Comparison of ENCODE assay signal across 13 cellular contexts in the genomic region with DNA sequence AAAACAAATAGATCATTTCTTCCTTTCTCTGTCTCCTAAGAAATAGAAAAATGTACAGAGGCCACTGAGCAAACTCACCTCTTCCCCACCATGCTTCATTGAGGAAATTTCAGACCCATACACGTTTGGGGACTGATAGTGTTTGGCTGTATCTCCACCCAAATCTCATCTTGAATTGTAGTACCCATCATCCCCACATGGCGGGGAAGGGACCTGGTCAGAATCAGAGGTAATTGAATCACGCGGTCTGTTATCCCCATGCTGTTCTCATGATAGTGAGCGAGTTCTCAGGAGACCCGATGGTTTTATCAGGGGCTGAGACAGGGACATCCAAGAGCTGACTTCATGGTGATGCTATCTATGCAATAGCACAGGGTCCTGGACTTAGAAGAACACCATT.
A peak's percentile ranks its signal among the peaks of the same experiment; 100 is the strongest.
DNase-seq lines count a peak whose midpoint lies in the region; ATAC-seq and TF ChIP-seq lines count a peak whose summit lies in the region.
"Had no signal": no experiment of that assay in that cellular context is flagged by ENCODE, and none has a peak within 500 bp of the region (broad histone marks: within the 10 kb centered on the region; RNA-seq: fewer than 3 reads in every experiment).

No MANE protein-coding gene starts in this region.

- H3K9me3 ChIP-seq in endodermal cell (ENCODE audit: control insufficient read depth, low read length) (no peaks in the 10 kb centered on the region), colonic mucosa (no peaks in the 10 kb centered on the region)

- H3K4me1 ChIP-seq in endodermal cell (ENCODE audit: control insufficient read depth, insufficient read depth, low read length), result no peaks in the 10 kb centered on the region
- H3K4me1 ChIP-seq in colonic mucosa, result no peaks in the 10 kb centered on the region

- H3K27me3 Mint-ChIP-seq in endodermal cell (ENCODE audit: insufficient read depth), result no peaks in the 10 kb centered on the region
- no peaks in the 10 kb centered on the region for H3K27me3 Mint-ChIP-seq in progenitor cell of endocrine pancreas
- H3K27me3 Mint-ChIP-seq: naive thymus-derived CD4-positive, alpha-beta T cell had no signal

- H3K9ac ChIP-seq in endodermal cell (ENCODE audit: extremely low read depth, low read length, poor library complexity, severe bottlenecking) (no peak overlapping the region), colonic mucosa (ENCODE audit: low read depth in 2 of 2, low read length in 2 of 2) (no peak overlapping the region)

- H3K27ac ChIP-seq in endodermal cell (ENCODE audit: low read depth, low read length), result no peak overlapping the region
- no peak overlapping the region for H3K27ac ChIP-seq in colonic mucosa

- ATAC-seq in GM21390 (IDR thresholded peaks at IDR 0.05; ENCODE audit: unreplicated experiment), result no peak
- ATAC-seq: activated CD8-positive, alpha-beta T cell treated with anti-CD3 and anti-CD28 coated beads, Interleukin-2, amount 10 ng/mL, durations not matched to agents 7 days and 5 days; HepG2; naive thymus-derived CD4-positive, alpha-beta T cell had no signal

- H3K36me3 ChIP-seq in endodermal cell (ENCODE audit: control insufficient read depth, insufficient read depth, low read length), result no peaks in the 10 kb centered on the region
- no peaks in the 10 kb centered on the region for H3K36me3 ChIP-seq in colonic mucosa

- H3K4me3 Mint-ChIP-seq in endodermal cell (no peak overlapping the region), progenitor cell of endocrine pancreas (ENCODE audit: low read depth) (no peak overlapping the region)
- H3K4me3 Mint-ChIP-seq: activated CD8-positive, alpha-beta T cell treated with anti-CD3 and anti-CD28 coated beads, Interleukin-2, amount 10 ng/mL, durations not matched to agents 7 days and 5 days; naive thymus-derived CD4-positive, alpha-beta T cell had no signal

- H3K9me3 Mint-ChIP-seq in endodermal cell (no peaks in the 10 kb centered on the region), progenitor cell of endocrine pancreas (ENCODE audit: low read depth) (peaks cover 2% of the 10 kb centered on the region)

- H3K27me3 ChIP-seq in endodermal cell (ENCODE audit: control insufficient read depth, insufficient read depth, low read length, poor library complexity, severe bottlenecking) (no peaks in the 10 kb centered on the region), colonic mucosa (no peaks in the 10 kb centered on the region)

- no peaks in the 10 kb centered on the region for H3K36me3 Mint-ChIP-seq in endodermal cell (ENCODE audit: low read depth)
- H3K36me3 Mint-ChIP-seq in progenitor cell of endocrine pancreas (ENCODE audit: insufficient read depth), result no peaks in the 10 kb centered on the region
- H3K36me3 Mint-ChIP-seq: naive thymus-derived CD4-positive, alpha-beta T cell had no signal

- intact Hi-C loops in colonic mucosa (cut with DNase I), result no loop called here

- DNase-seq in DMS53 (lab: John Stamatoyannopoulos, UW) (peak; percentile 35), DMS53 treated with DMSO at 0.1 percent for 48 hours (lab: John Stamatoyannopoulos, UW; ENCODE audit: unreplicated experiment) (no peak), NCI-H69 (lab: John Stamatoyannopoulos, UW) (peak; percentile 12), endodermal cell (peak; percentile 80), progenitor cell of endocrine pancreas (ENCODE audit: low spot score, unreplicated experiment) (no peak), cortex of kidney (lab: John Stamatoyannopoulos, UW) (no peak), colonic mucosa (no peak)
- DNase-seq: activated CD8-positive, alpha-beta T cell treated with anti-CD3 and anti-CD28 coated beads, Interleukin-2, amount 10 ng/mL, durations not matched to agents 7 days and 5 days; dermis blood vessel endothelial cell; naive thymus-derived CD4-positive, alpha-beta T cell; NCI-H1048 had no signal

- WGBS in endodermal cell (ENCODE audit: insufficient coverage in 1 of 2, insufficient read length in 1 of 2), 2 experiments, result 92 to 95% methylated on average over 3 to 6 of the region's 6 CpGs

- peak; percentile 59 for TF ChIP-seq CTCF in endodermal cell (conservative IDR thresholded peaks at IDR 0.05)
- peak; percentile 17 for TF ChIP-seq CTCF in progenitor cell of endocrine pancreas (IDR thresholded peaks at IDR 0.05; ENCODE audit: unreplicated experiment)
- TF ChIP-seq CTCF in colonic mucosa (IDR thresholded peaks at IDR 0.05), result no peak

- no peak overlapping the region for H3K27ac Mint-ChIP-seq in endodermal cell
- no peak overlapping the region for H3K27ac Mint-ChIP-seq in progenitor cell of endocrine pancreas
- H3K27ac Mint-ChIP-seq: activated CD8-positive, alpha-beta T cell treated with anti-CD3 and anti-CD28 coated beads, Interleukin-2, amount 10 ng/mL, durations not matched to agents 7 days and 5 days; naive thymus-derived CD4-positive, alpha-beta T cell had no signal

- H3K4me1 Mint-ChIP-seq in endodermal cell, result no peaks in the 10 kb centered on the region
- H3K4me1 Mint-ChIP-seq in progenitor cell of endocrine pancreas (ENCODE audit: low read depth), result no peaks in the 10 kb centered on the region
- H3K4me1 Mint-ChIP-seq: naive thymus-derived CD4-positive, alpha-beta T cell had no signal

- no peak overlapping the region for H3K4me3 ChIP-seq in endodermal cell (ENCODE audit: low read length)
- H3K4me3 ChIP-seq in colonic mucosa, result no peak overlapping the region

Comparison
In these comparisons a context has a peak if more than half of its experiments do, and no peak if none do; other contexts are left out.
1. DNase-seq: peak in DMS53 (single experiment), NCI-H69 (single experiment) and endodermal cell (single experiment); none in DMS53 treated with DMSO at 0.1 percent for 48 hours (single experiment), progenitor cell of endocrine pancreas (single experiment), cortex of kidney (single experiment) and colonic mucosa (single experiment).